In the genomic region with DNA sequence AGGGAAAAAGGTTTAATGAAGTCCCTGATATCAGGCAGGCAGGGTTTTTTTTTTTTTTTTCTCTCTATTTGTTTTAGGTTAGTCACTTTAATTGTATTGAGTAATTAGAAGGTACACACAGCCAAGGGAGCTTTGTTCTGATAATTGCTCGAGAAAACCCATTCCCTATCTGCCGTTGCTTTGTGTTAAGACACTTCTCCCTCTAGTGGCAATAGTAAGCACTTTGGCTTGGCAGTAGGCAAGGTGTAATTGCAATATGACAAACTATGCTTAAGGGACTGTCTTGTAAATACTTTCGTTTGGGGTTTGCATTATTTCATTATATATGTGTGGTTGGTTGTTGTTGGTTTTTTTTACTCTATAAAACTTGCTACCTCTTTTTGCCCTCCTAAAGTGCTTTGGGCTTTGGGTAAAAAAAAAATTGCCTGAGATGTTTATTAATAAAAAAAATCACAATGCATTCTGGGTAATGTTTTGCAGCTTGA, we compare ENCODE assay signal across 8 cellular contexts.
DNase-seq lines count a peak whose midpoint lies in the region; ATAC-seq, FAIRE-seq and TF ChIP-seq lines count a peak whose summit lies in the region.

No MANE protein-coding gene starts in this region.

- BruUV-seq in K562 (replicated peaks; lab: Mats Ljungman, UMichigan): no TSS peak

- H3K4me1 ChIP-seq in K562 (replicated peaks in 1 of 2; ENCODE audit: control insufficient read depth in 2 of 2, insufficient read depth in 2 of 2, low read length in 2 of 2): peaks cover 0 to 2% of the 10 kb centered on the region in 2 experiments; a peak in 3 of 5 replicates
- H3K4me1 ChIP-seq in skeletal muscle satellite cell (ENCODE audit: control insufficient read depth, insufficient read depth, low read length): no peaks in the 10 kb centered on the region

- peak; percentile 90 for FAIRE-seq in K562 (lab: Jason Lieb, UNC)

- H3K79me2 ChIP-seq in K562 (ENCODE audit: control insufficient read depth, insufficient read depth, low read length): no peaks in the 10 kb centered on the region

- H3K4me2 ChIP-seq in K562 (ENCODE audit: insufficient read depth, low read length) (no peak overlapping the region), skeletal muscle satellite cell (ENCODE audit: low read length) (peak overlapping the region; percentile 37)

- POLR2A ChIA-PET in K562 (lab: Yijun Ruan, JAX): interaction anchor here (0.6 to 2.5 kb wide), 5 partner anchors 17 to 166 kb away, joined by 3 to 7 read pairs (median 4); no protein-coding TSS in a partner anchor

- ATAC-seq in K562 (peak; percentile 89), HG02759 (IDR thresholded peaks at IDR 0.05; ENCODE audit: unreplicated experiment) (no peak)

- H3K27ac ChIP-seq in K562 (ENCODE audit: extremely low read depth, low read depth, low read length): no peak overlapping the region

- in situ Hi-C loops in K562 (cut with MboI): no loop called here

- 0 out of 2 replicates have a peak, but pooled peaks have one; percentile 11 for TF ChIP-seq EP300 in K562 (IDR thresholded peaks at IDR 0.05; ENCODE audit: low read length)

- H3K36me3 ChIP-seq in K562 (ENCODE audit: control insufficient read depth, insufficient read depth, low read length) (no peaks in the 10 kb centered on the region), skeletal muscle satellite cell (ENCODE audit: insufficient read depth, low read length) (no peaks in the 10 kb centered on the region)

- peak; percentile 8 for DNase-seq in activated CD8-positive, alpha-beta memory T cell treated with anti-CD3 and anti-CD28 coated beads, Interleukin-2, amount 50 U/mL, for 1 hour (ENCODE audit: extremely low read depth)
- DNase-seq in activated CD8-positive, alpha-beta memory T cell treated with anti-CD3 and anti-CD28 coated beads, Interleukin-2, amount 50 U/mL, for 48 hours: no peak
- DNase-seq in Kasumi-1 (lab: John Stamatoyannopoulos, UW): peak; percentile 92 to 98
- peak; percentile 95 for DNase-seq in OCI-M1 (lab: John Stamatoyannopoulos, UW)
- DNase-seq in K562 (ENCODE audit: extremely low read depth in 1 of 4, low spot score in 3 of 4): peak; percentile 63 to 71 (median 66)
- DNase-seq in hepatic stellate cell (ENCODE audit: low spot score): peak; percentile 40

- H3K27me3 ChIP-seq in K562 (ENCODE audit: control insufficient read depth in 2 of 2, insufficient read depth in 2 of 2, low read length in 2 of 2): no peaks in the 10 kb centered on the region
- H3K27me3 ChIP-seq in skeletal muscle satellite cell (ENCODE audit: control insufficient read depth, insufficient read depth, low read length): no peaks in the 10 kb centered on the region

- CTCF ChIA-PET in K562 (lab: Yijun Ruan, JAX; ENCODE audit: low intra/inter-chr PET ratio): interaction anchor here (0.7 to 1.8 kb wide), 4 partner anchors 25 to 194 kb away, joined by 3 to 8 read pairs (median 3); no protein-coding TSS in a partner anchor

- H3K9ac ChIP-seq in K562 (ENCODE audit: insufficient read depth in 1 of 2, low read depth in 2 of 2, low read length in 2 of 2) (no peak overlapping the region), skeletal muscle satellite cell (ENCODE audit: low read depth, low read length) (no peak overlapping the region)

- no peaks in the 10 kb centered on the region for H4K20me1 ChIP-seq in K562 (replicated peaks; ENCODE audit: control insufficient read depth, insufficient read depth, low read length)

- intact Hi-C loops in K562 (cut with micrococcal nuclease): no loop called here

- H2AFZ ChIP-seq in K562 (ENCODE audit: low read depth, low read length): no peak overlapping the region

- WGBS in K562 (ENCODE audit: insufficient coverage, low coverage, missing lambda C conversion rate): 0% methylated on average over 2 of the region's 3 CpGs

- peak; percentile 70 to 80 (median 75) for TF ChIP-seq CTCF in K562 (IDR thresholded peaks at IDR 0.05 in 2 of 3, conservative IDR thresholded peaks at IDR 0.05 in 1 of 3; ENCODE audit: insufficient read depth in 2 of 3, low read depth in 1 of 3, low read length in 3 of 3)

- no peaks in the 10 kb centered on the region for H3K9me1 ChIP-seq in K562 (ENCODE audit: control insufficient read depth, insufficient read depth, low read length)

- H3K4me3 ChIP-seq in K562: no peak overlapping the region
- H3K4me3 ChIP-seq in skeletal muscle satellite cell (ENCODE audit: low read length): no peak overlapping the region

- no peaks in the 10 kb centered on the region for H3K9me3 ChIP-seq in K562 (replicated peaks; ENCODE audit: control insufficient read depth, insufficient read depth, low read depth, low read length)
- H3K9me3 ChIP-seq in skeletal muscle satellite cell (replicated peaks; ENCODE audit: low read length): no peaks in the 10 kb centered on the region

- TF ChIP-seq RAD21 in K562 (CRISPR knock-in tag; conservative IDR thresholded peaks at IDR 0.05 in 1 of 2, IDR thresholded peaks at IDR 0.05 in 1 of 2): peak; percentile 49 to 75

- no peak for TF ChIP-seq POLR2A in K562 (conservative IDR thresholded peaks at IDR 0.05)

TF ChIP-seq in K562, 482 proteins besides CTCF, POLR2A, EP300 and RAD21 (continues in another document):
- TF ChIP-seq RBM25 (IDR thresholded peaks at IDR 0.05; ENCODE audit: low read depth, low read length, severe bottlenecking) (no peak), RBM15 (IDR thresholded peaks at IDR 0.05; ENCODE audit: insufficient read depth, low read length) (no peak), ATF1 (CRISPR knock-in tag; IDR thresholded peaks at IDR 0.05) (no peak), ATF1 (tag; IDR thresholded peaks at IDR 0.05) (0 out of 2 replicates have a peak, but pooled peaks have one; percentile 16), ZFP36 (IDR thresholded peaks at IDR 0.05; ENCODE audit: low read depth, low read length, partially characterized antibody) (no peak), ZNF436 (CRISPR knock-in tag; IDR thresholded peaks at IDR 0.05) (no peak), ZNF384 (IDR thresholded peaks at IDR 0.05; ENCODE audit: low read depth, low read length) (0 out of 2 replicates have a peak, but pooled peaks have one; percentile 10), ZNF57 (CRISPR knock-in tag; IDR thresholded peaks at IDR 0.05) (no peak), TEAD1 (CRISPR knock-in tag; IDR thresholded peaks at IDR 0.05) (no peak), ZNF124 (CRISPR knock-in tag; IDR thresholded peaks at IDR 0.05) (no peak)
- TF ChIP-seq, protein P1, sequence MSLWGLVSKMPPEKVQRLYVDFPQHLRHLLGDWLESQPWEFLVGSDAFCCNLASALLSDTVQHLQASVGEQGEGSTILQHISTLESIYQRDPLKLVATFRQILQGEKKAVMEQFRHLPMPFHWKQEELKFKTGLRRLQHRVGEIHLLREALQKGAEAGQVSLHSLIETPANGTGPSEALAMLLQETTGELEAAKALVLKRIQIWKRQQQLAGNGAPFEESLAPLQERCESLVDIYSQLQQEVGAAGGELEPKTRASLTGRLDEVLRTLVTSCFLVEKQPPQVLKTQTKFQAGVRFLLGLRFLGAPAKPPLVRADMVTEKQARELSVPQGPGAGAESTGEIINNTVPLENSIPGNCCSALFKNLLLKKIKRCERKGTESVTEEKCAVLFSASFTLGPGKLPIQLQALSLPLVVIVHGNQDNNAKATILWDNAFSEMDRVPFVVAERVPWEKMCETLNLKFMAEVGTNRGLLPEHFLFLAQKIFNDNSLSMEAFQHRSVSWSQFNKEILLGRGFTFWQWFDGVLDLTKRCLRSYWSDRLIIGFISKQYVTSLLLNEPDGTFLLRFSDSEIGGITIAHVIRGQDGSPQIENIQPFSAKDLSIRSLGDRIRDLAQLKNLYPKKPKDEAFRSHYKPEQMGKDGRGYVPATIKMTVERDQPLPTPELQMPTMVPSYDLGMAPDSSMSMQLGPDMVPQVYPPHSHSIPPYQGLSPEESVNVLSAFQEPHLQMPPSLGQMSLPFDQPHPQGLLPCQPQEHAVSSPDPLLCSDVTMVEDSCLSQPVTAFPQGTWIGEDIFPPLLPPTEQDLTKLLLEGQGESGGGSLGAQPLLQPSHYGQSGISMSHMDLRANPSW (CRISPR knock-in tag; IDR thresholded peaks at IDR 0.05): no peak
- TF ChIP-seq, protein P2, sequence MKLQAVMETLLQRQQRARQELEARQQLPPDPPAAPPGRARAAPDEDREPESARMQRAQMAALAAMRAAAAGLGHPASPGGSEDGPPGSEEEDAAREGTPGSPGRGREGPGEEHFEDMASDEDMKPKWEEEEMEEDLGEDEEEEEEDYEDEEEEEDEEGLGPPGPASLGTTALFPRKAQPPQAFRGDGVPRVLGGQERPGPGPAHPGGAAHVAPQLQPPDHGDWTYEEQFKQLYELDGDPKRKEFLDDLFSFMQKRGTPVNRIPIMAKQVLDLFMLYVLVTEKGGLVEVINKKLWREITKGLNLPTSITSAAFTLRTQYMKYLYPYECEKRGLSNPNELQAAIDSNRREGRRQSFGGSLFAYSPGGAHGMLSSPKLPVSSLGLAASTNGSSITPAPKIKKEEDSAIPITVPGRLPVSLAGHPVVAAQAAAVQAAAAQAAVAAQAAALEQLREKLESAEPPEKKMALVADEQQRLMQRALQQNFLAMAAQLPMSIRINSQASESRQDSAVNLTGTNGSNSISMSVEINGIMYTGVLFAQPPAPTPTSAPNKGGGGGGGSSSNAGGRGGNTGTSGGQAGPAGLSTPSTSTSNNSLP (IDR thresholded peaks at IDR 0.05; ENCODE audit: borderline replicate concordance, low read depth, low read length): peak; percentile 51; the same call in 1 of the 2 replicates
- TF ChIP-seq, protein P3, sequence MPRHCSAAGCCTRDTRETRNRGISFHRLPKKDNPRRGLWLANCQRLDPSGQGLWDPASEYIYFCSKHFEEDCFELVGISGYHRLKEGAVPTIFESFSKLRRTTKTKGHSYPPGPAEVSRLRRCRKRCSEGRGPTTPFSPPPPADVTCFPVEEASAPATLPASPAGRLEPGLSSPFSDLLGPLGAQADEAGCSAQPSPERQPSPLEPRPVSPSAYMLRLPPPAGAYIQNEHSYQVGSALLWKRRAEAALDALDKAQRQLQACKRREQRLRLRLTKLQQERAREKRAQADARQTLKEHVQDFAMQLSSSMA (CRISPR knock-in tag; IDR thresholded peaks at IDR 0.05): no peak
- TF ChIP-seq, protein P4, sequence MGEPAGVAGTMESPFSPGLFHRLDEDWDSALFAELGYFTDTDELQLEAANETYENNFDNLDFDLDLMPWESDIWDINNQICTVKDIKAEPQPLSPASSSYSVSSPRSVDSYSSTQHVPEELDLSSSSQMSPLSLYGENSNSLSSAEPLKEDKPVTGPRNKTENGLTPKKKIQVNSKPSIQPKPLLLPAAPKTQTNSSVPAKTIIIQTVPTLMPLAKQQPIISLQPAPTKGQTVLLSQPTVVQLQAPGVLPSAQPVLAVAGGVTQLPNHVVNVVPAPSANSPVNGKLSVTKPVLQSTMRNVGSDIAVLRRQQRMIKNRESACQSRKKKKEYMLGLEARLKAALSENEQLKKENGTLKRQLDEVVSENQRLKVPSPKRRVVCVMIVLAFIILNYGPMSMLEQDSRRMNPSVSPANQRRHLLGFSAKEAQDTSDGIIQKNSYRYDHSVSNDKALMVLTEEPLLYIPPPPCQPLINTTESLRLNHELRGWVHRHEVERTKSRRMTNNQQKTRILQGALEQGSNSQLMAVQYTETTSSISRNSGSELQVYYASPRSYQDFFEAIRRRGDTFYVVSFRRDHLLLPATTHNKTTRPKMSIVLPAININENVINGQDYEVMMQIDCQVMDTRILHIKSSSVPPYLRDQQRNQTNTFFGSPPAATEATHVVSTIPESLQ (CRISPR knock-in tag; IDR thresholded peaks at IDR 0.05): no peak
